ENCODE assay signal across 1 cellular context in genomic region chr1:114587203-114587991, GRCh38.
TF ChIP-seq lines count a peak whose summit lies in the region.

No MANE protein-coding gene starts in this region.

TF ChIP-seq in K562, 482 proteins besides CTCF, POLR2A, EP300 and RAD21 (continued from another document):
- no peak for TF ChIP-seq SAFB2 (IDR thresholded peaks at IDR 0.05; ENCODE audit: borderline replicate concordance, low read depth, low read length, severe bottlenecking)
- TF ChIP-seq ZNF707 (CRISPR knock-in tag; conservative IDR thresholded peaks at IDR 0.05): no peak
- no peak for TF ChIP-seq ZBTB5 (IDR thresholded peaks at IDR 0.05)
TF ChIP-seq in K562: peak in this region for 0.
